ENCODE assay signal across 1 cellular context in the genomic region with DNA sequence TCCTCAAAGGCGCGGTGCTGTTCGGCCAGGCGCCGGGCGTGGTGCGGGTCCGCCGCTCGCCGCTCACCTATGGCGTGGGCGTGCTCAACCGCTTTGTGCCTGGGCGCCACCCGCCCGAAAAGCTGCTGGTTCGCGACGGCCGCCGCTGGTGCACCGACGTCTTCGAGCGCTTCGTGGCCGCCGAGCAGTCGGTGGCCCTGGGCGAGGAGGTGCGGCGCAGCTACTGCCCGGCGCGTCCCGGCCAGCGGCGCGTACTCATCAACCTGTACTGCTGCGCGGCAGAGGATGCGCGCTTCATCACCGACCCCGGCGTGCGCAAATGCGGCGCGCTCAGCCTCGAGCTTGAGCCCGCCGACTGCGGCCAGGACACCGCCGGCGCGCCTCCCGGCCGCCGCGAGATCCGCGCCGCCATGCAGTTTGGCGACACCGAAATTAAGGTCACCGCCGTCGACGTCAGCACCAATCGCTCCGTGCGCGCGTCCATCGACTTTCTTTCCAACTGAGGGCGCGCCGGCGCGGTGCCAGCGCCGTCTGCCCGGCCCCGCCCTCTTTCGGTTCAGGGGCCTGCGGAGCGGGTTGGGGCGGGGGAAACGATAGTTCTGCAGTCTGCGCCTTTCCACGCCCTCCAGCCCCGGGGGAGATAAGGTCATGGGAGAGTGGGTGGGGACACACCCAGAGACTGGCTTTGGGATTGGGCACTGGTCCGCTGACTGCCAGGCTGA.
TF ChIP-seq lines count a peak whose summit lies in the region.

No MANE protein-coding gene starts in this region.

TF ChIP-seq in liver, 16 proteins besides CTCF, POLR2A, EP300 and RAD21 (continued from another document):
- TF ChIP-seq, protein P1, sequence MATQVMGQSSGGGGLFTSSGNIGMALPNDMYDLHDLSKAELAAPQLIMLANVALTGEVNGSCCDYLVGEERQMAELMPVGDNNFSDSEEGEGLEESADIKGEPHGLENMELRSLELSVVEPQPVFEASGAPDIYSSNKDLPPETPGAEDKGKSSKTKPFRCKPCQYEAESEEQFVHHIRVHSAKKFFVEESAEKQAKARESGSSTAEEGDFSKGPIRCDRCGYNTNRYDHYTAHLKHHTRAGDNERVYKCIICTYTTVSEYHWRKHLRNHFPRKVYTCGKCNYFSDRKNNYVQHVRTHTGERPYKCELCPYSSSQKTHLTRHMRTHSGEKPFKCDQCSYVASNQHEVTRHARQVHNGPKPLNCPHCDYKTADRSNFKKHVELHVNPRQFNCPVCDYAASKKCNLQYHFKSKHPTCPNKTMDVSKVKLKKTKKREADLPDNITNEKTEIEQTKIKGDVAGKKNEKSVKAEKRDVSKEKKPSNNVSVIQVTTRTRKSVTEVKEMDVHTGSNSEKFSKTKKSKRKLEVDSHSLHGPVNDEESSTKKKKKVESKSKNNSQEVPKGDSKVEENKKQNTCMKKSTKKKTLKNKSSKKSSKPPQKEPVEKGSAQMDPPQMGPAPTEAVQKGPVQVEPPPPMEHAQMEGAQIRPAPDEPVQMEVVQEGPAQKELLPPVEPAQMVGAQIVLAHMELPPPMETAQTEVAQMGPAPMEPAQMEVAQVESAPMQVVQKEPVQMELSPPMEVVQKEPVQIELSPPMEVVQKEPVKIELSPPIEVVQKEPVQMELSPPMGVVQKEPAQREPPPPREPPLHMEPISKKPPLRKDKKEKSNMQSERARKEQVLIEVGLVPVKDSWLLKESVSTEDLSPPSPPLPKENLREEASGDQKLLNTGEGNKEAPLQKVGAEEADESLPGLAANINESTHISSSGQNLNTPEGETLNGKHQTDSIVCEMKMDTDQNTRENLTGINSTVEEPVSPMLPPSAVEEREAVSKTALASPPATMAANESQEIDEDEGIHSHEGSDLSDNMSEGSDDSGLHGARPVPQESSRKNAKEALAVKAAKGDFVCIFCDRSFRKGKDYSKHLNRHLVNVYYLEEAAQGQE (IDR thresholded peaks at IDR 0.05): no peak
- TF ChIP-seq RXRA (IDR thresholded peaks at IDR 0.05): peak; percentile 33 to 42
- peak in 1 of 2 donors; percentile 11 for TF ChIP-seq HNF4A (conservative IDR thresholded peaks at IDR 0.05)
